Comparison of ENCODE assay signal across 23 cellular contexts in genomic region chr3:17188378-17188777, GRCh38.
DNase-seq lines count a peak whose midpoint lies in the region; ATAC-seq and TF ChIP-seq lines count a peak whose summit lies in the region.
"Had no signal": no experiment of that assay in that cellular context is flagged by ENCODE, and none has a peak within 500 bp of the region (broad histone marks: within the 10 kb centered on the region; RNA-seq: fewer than 3 reads in every experiment).

No MANE protein-coding gene starts in this region.

- no peaks in the 10 kb centered on the region for H3K9me3 ChIP-seq in heart right ventricle
- no peaks in the 10 kb centered on the region for H3K9me3 ChIP-seq in right atrium auricular region
- H3K9me3 ChIP-seq: HAP-1 had no signal

- peaks cover 0 to 40% (median 22%) of the 10 kb centered on the region in 9 donors for H3K4me1 ChIP-seq in heart right ventricle
- H3K4me1 ChIP-seq in right atrium auricular region = peaks cover 0 to 19% of the 10 kb centered on the region in 2 donors

- H3K27me3 ChIP-seq in heart right ventricle (no peaks in the 10 kb centered on the region), right atrium auricular region (no peaks in the 10 kb centered on the region), dorsolateral prefrontal cortex (no peaks in the 10 kb centered on the region)

- intact Hi-C loops in heart right ventricle (cut with DNase I) = no loop called here
- intact Hi-C loops in dorsolateral prefrontal cortex (cut with DNase I) = no loop called here

- no peak for DNase-seq in heart right ventricle
- no peak for DNase-seq in right atrium auricular region (ENCODE audit: low spot score)
- DNase-seq in dorsolateral prefrontal cortex = no peak
- peak; percentile 40 for DNase-seq in putamen (ENCODE audit: low spot score)
- DNase-seq in stimulated activated CD4-positive, alpha-beta T cell treated with anti-CD3 and anti-CD28 coated beads, Interleukin-2, amount 100 ng/mL, for 24 hours = no peak
- no peak for DNase-seq in effector CD8-positive, alpha-beta T cell (lab: John Stamatoyannopoulos, UW)
- DNase-seq: Calu3; DND-41; GM23248; HFFc6; KBM-7; MV-4-11; NCI-H1105; NCI-H1436 treated with DMSO at 0.1 percent for 48 hours; NCI-H187 treated with DMSO at 0.1 percent for 48 hours; NCI-H2107; NCI-H446 treated with DMSO at 0.1 percent for 48 hours; NCI-H526; NK-92 treated with Interleukin-12 subunit alpha and Interleukin-12 subunit beta, amount 100 ng/mL, for 24 hours; RPMI8226; SHP77 treated with DMSO at 0.1 percent for 48 hours had no signal

- peak in 4 of 8 donors; percentile 30 to 63 (median 49) for ATAC-seq in heart right ventricle
- ATAC-seq in activated CD4-positive, CD25-positive, alpha-beta regulatory T cell treated with anti-CD3 and anti-CD28 coated beads, Interleukin-2, amount 50 U/mL, for 24 hours = no peak

- WGBS in heart right ventricle, 2 donors = 47 to 66% methylated on average over 1 of the region's 1 CpG

- peak overlapping the region in 6 of 10 donors; percentile 0 to 33 (median 22) for H3K27ac ChIP-seq in heart right ventricle
- H3K27ac ChIP-seq in right atrium auricular region = peak overlapping the region in 1 of 2 donors; percentile 64
- peak overlapping the region in 33 of 59 donors; percentile 2 to 72 (median 35) for H3K27ac ChIP-seq in dorsolateral prefrontal cortex
- H3K27ac ChIP-seq: GM23248 had no signal

- TF ChIP-seq CTCF in heart right ventricle (IDR thresholded peaks at IDR 0.05) (no peak), right atrium auricular region (IDR thresholded peaks at IDR 0.05) (no peak), dorsolateral prefrontal cortex (IDR thresholded peaks at IDR 0.05 in 54 of 56, conservative IDR thresholded peaks at IDR 0.05 in 2 of 56; ENCODE audit: low read depth in 1 of 56, partially characterized antibody in 56 of 56) (no peak)

- peaks cover 0 to 20% (median 0%) of the 10 kb centered on the region in 9 donors for H3K36me3 ChIP-seq in heart right ventricle
- no peaks in the 10 kb centered on the region for H3K36me3 ChIP-seq in right atrium auricular region
- H3K36me3 ChIP-seq: HAP-1 had no signal

- no peak overlapping the region for H3K4me3 ChIP-seq in heart right ventricle
- no peak overlapping the region for H3K4me3 ChIP-seq in right atrium auricular region
- H3K4me3 ChIP-seq in dorsolateral prefrontal cortex = no peak overlapping the region
- H3K4me3 ChIP-seq: GM23248, HAP-1 had no signal
